22 cellular contexts compared by ENCODE assay signal in the genomic region with DNA sequence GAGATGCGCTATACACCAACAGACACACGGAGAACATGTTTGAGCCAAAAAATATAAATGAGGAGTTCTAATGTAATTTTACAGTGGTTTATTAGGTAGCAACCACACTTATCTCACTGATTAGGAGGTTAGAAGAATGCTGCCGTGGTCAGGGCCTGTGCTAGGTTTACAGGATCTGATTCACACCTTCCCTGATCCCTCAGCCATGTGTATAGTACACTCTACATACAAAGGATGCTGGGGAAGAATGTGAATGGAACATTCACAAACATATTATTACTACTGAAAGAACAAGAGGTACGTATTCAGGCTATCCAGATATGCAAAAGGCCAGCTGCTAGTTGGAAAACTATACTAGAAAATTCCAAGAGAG.
DNase-seq lines count a peak whose midpoint lies in the region; ATAC-seq and TF ChIP-seq lines count a peak whose summit lies in the region.
"Had no signal": no experiment of that assay in that cellular context is flagged by ENCODE, and none has a peak within 500 bp of the region (broad histone marks: within the 10 kb centered on the region; RNA-seq: fewer than 3 reads in every experiment).

No MANE protein-coding gene starts in this region.

- H3K23ac ChIP-seq in mesendoderm (ENCODE audit: low read length): no peak overlapping the region

- peak overlapping the region; percentile 5 for H3K9ac ChIP-seq in mesendoderm (ENCODE audit: low read length)
- H3K9ac ChIP-seq: neural progenitor cell had no signal

- peak overlapping the region; percentile 29 for H2BK120ac ChIP-seq in mesendoderm (ENCODE audit: low read depth, low read length)

- intact Hi-C loops in Panc1 (cut with micrococcal nuclease; ENCODE audit: unreplicated experiment) (no loop called here), lower lobe of right lung (cut with DNase I) (loop anchor here (10.0 kb wide), 1 partner anchor 181 kb away; no protein-coding TSS in a partner anchor)

- peak overlapping the region; percentile 81 for H3K18ac ChIP-seq in mesendoderm (ENCODE audit: low read length)

- H3K36me3 Mint-ChIP-seq in endothelial cell (ENCODE audit: low read depth, unreplicated experiment): no peaks in the 10 kb centered on the region
- H3K36me3 Mint-ChIP-seq in nephron progenitor cell (ENCODE audit: low read depth): no peaks in the 10 kb centered on the region

- H3K4me3 Mint-ChIP-seq in endothelial cell (ENCODE audit: unreplicated experiment) (no peak overlapping the region), nephron progenitor cell (no peak overlapping the region)
- H3K4me3 Mint-ChIP-seq: activated naive CD4-positive, alpha-beta T cell treated with anti-CD3 and anti-CD28 coated beads for 36 hours; activated T-cell treated with anti-CD3 and anti-CD28 coated beads, Interleukin-2, amount 50 U/mL, for 4 hours had no signal

- no peaks in the 10 kb centered on the region for H3K79me1 ChIP-seq in mesendoderm (ENCODE audit: low read length)

- H3K4me1 ChIP-seq in Panc1 (ENCODE audit: control insufficient read depth, insufficient read depth, low read length): peaks cover 7% of the 10 kb centered on the region
- peaks cover 38% of the 10 kb centered on the region for H3K4me1 ChIP-seq in mesendoderm (ENCODE audit: control insufficient read depth, low read depth, low read length)
- H3K4me1 ChIP-seq in lower lobe of right lung: peaks cover 35% of the 10 kb centered on the region

- no peak overlapping the region for H2BK15ac ChIP-seq in mesendoderm (replicated peaks; ENCODE audit: low read depth)

- H3K36me3 ChIP-seq in Panc1 (ENCODE audit: control insufficient read depth, insufficient read depth, low read length) (no peaks in the 10 kb centered on the region), mesendoderm (ENCODE audit: control insufficient read depth, insufficient read depth, low read length) (no peaks in the 10 kb centered on the region), lower lobe of right lung (no peaks in the 10 kb centered on the region)
- H3K36me3 ChIP-seq: neural progenitor cell, upper lobe of right lung had no signal

- CTCF ChIA-PET in Panc1 (lab: Charles Lee): interaction anchor here (3.0 kb wide), 1 partner anchor 186 kb away, joined by 38 read pairs; no protein-coding TSS in a partner anchor

- peak overlapping the region; percentile 29; the same call in 1 of the 2 replicates for H3K27ac ChIP-seq in Panc1 (ENCODE audit: low read length)
- peak overlapping the region; percentile 71 for H3K27ac ChIP-seq in mesendoderm (ENCODE audit: low read depth, low read length)
- no peak overlapping the region for H3K27ac ChIP-seq in lower lobe of right lung
- H3K27ac ChIP-seq: neural progenitor cell, upper lobe of right lung had no signal

- H3K27me3 Mint-ChIP-seq in endothelial cell (ENCODE audit: unreplicated experiment) (peaks cover 3% of the 10 kb centered on the region), nephron progenitor cell (ENCODE audit: low read depth, poor library complexity) (no peaks in the 10 kb centered on the region)

- H3K27me3 ChIP-seq in Panc1 (ENCODE audit: control insufficient read depth, insufficient read depth, low read length) (no peaks in the 10 kb centered on the region), mesendoderm (ENCODE audit: insufficient read depth, low read length, poor library complexity) (no peaks in the 10 kb centered on the region), lower lobe of right lung (ENCODE audit: low read depth) (no peaks in the 10 kb centered on the region)
- H3K27me3 ChIP-seq: neural progenitor cell, upper lobe of right lung had no signal

- H3K9me3 Mint-ChIP-seq in endothelial cell (ENCODE audit: unreplicated experiment) (no peaks in the 10 kb centered on the region), nephron progenitor cell (no peaks in the 10 kb centered on the region)
- H3K9me3 Mint-ChIP-seq: activated naive CD4-positive, alpha-beta T cell treated with anti-CD3 and anti-CD28 coated beads for 36 hours; activated T-cell treated with anti-CD3 and anti-CD28 coated beads, Interleukin-2, amount 50 U/mL, for 4 hours; neural progenitor cell had no signal

- in situ Hi-C loops in Panc1 (cut with HindIII; ENCODE audit: low pct_unique_long_range_greater_than_20kb, low sequenced_read_pairs): no loop called here

- peak overlapping the region; percentile 18 for H4K5ac ChIP-seq in mesendoderm (ENCODE audit: low read length)

- H3K4ac ChIP-seq in mesendoderm (ENCODE audit: low read depth, low read length): no peak overlapping the region

- DNase-seq in Daoy (ENCODE audit: low read depth): peak; percentile 65
- no peak for DNase-seq in Panc1 (ENCODE audit: low read depth, low spot score)
- no peak for DNase-seq in endothelial cell (ENCODE audit: low spot score)
- DNase-seq in mesendoderm: peak; percentile 92
- no peak for DNase-seq in activated CD8-positive, alpha-beta memory T cell treated with anti-CD3 and anti-CD28 coated beads for 24 hours
- no peak for DNase-seq in nephron progenitor cell
- no peak for DNase-seq in lower lobe of right lung
- DNase-seq: activated naive CD4-positive, alpha-beta T cell treated with anti-CD3 and anti-CD28 coated beads for 36 hours; activated T-cell treated with anti-CD3 and anti-CD28 coated beads, Interleukin-2, amount 50 U/mL, for 4 hours; anterior cingulate cortex; effector CD8-positive, alpha-beta T cell; left cardiac atrium; NCI-H2227 treated with DMSO at 0.1 percent for 48 hours; NCI-H774; stimulated activated CD8-positive, alpha-beta memory T cell treated with anti-CD3 and anti-CD28 coated beads, Interleukin-4, amount 100 ng/mL, for 48 hours; SW 1271; upper lobe of right lung had no signal

- H3K79me2 ChIP-seq in mesendoderm (ENCODE audit: control insufficient read depth, insufficient read depth, low read length): no peaks in the 10 kb centered on the region

- ATAC-seq in Panc1 (no peak), GM18511 (IDR thresholded peaks at IDR 0.05; ENCODE audit: unreplicated experiment) (no peak), lower lobe of right lung (no peak)
- ATAC-seq: activated T-cell treated with anti-CD3 and anti-CD28 coated beads, Interleukin-2, amount 50 U/mL, for 4 hours; left cardiac atrium; Right ventricle myocardium inferior; sciatic nerve; upper lobe of right lung had no signal

- POLR2A ChIA-PET in Panc1 (lab: Charles Lee): no interaction called here

- no TSS peak for BruUV-seq in Panc1 (replicated peaks; lab: Mats Ljungman, UMichigan)

- H3K9me3 ChIP-seq in Panc1 (ENCODE audit: control insufficient read depth, insufficient read depth, low read depth, low read length): no peaks in the 10 kb centered on the region
- no peaks in the 10 kb centered on the region for H3K9me3 ChIP-seq in lower lobe of right lung
- H3K9me3 ChIP-seq: upper lobe of right lung had no signal

- H3K4me3 ChIP-seq in Panc1 (ENCODE audit: low read depth in 2 of 2, low read length in 2 of 2) (no peak overlapping the region), mesendoderm (ENCODE audit: low read length) (no peak overlapping the region), lower lobe of right lung (no peak overlapping the region)
- H3K4me3 ChIP-seq: K562, neural progenitor cell, upper lobe of right lung had no signal

- peak overlapping the region; percentile 47 for H2AK5ac ChIP-seq in mesendoderm (ENCODE audit: low read length)

- H3K27ac Mint-ChIP-seq in endothelial cell (ENCODE audit: unreplicated experiment) (peak overlapping the region; percentile 79), nephron progenitor cell (no peak overlapping the region)
- H3K27ac Mint-ChIP-seq: activated naive CD4-positive, alpha-beta T cell treated with anti-CD3 and anti-CD28 coated beads for 36 hours had no signal

- WGBS in mesendoderm (ENCODE audit: extremely low coverage, insufficient coverage, low lambda C conversion rate): no CpG with 5 or more reads among the region's 4 CpGs

- H3K4me2 ChIP-seq in mesendoderm (ENCODE audit: low read length): no peak overlapping the region
- H3K4me2 ChIP-seq: neural progenitor cell had no signal

- no peak for TF ChIP-seq CTCF in Panc1 (IDR thresholded peaks at IDR 0.05)
- TF ChIP-seq CTCF in endothelial cell (IDR thresholded peaks at IDR 0.05; ENCODE audit: unreplicated experiment): no peak
- no peak for TF ChIP-seq CTCF in nephron progenitor cell (IDR thresholded peaks at IDR 0.05)
- no peak for TF ChIP-seq CTCF in lower lobe of right lung (IDR thresholded peaks at IDR 0.05)

- no peak overlapping the region for H4K8ac ChIP-seq in mesendoderm (ENCODE audit: low read depth, low read length)

- H2BK5ac ChIP-seq in mesendoderm (ENCODE audit: low read length): peak overlapping the region; percentile 90

- peak overlapping the region; percentile 79 for H3K56ac ChIP-seq in mesendoderm (ENCODE audit: low read length)

- H3K4me1 Mint-ChIP-seq in endothelial cell (ENCODE audit: unreplicated experiment) (peaks cover 56% of the 10 kb centered on the region), nephron progenitor cell (peaks cover 54% of the 10 kb centered on the region)

Comparison
In these comparisons a context has a peak if more than half of its experiments do, and no peak if none do; other contexts are left out.
1. DNase-seq: peak in Daoy (single experiment) and mesendoderm (single experiment); none in Panc1 (single experiment), endothelial cell (single experiment), activated CD8-positive, alpha-beta memory T cell treated with anti-CD3 and anti-CD28 coated beads for 24 hours (single experiment), nephron progenitor cell (single experiment) and lower lobe of right lung (single experiment).